27 cellular contexts compared by ENCODE assay signal in genomic region chr20:33713865-33714367, GRCh38.
"Had no signal": no experiment of that assay in that cellular context is flagged by ENCODE, and none has a peak within 500 bp of the region (broad histone marks: within the 10 kb centered on the region; RNA-seq: fewer than 3 reads in every experiment).

No MANE protein-coding gene starts in this region.

- H3K27ac ChIP-seq: colonic mucosa, epithelial cell of prostate, esophagus squamous epithelium, gastrocnemius medialis, heart right ventricle, left lung, lower lobe of right lung had no signal

- H3K27ac Mint-ChIP-seq: dendritic cell treated with granulocyte-macrophage colony-stimulating factor and Interleukin-4, amounts not matched to agents 40 ng/mL and 50 ng/mL, for 4 days; effector memory CD8-positive, alpha-beta T cell; endodermal cell; mesothelial cell of epicardium had no signal

- ATAC-seq: effector memory CD8-positive, alpha-beta T cell; esophagus mucosa; gastrocnemius medialis; heart right ventricle; left cardiac atrium; left lung; left ventricle myocardium superior; lower lobe of right lung; mucosa of descending colon had no signal

- H3K4me1 ChIP-seq: colonic mucosa had no signal

- H3K36me3 ChIP-seq: colonic mucosa had no signal

- H3K9me3 ChIP-seq: colonic mucosa, esophagus squamous epithelium, gastrocnemius medialis, heart right ventricle, left lung, lower lobe of right lung, mucosa of descending colon had no signal

- FAIRE-seq: endometrium, islet of Langerhans, keratinocyte had no signal

- H3K36me3 Mint-ChIP-seq: mesothelial cell of epicardium had no signal

- H3K4me1 Mint-ChIP-seq: endodermal cell, mesothelial cell of epicardium had no signal

- DNase-seq: colonic mucosa; cortex of kidney; effector CD8-positive, alpha-beta T cell; effector memory CD8-positive, alpha-beta T cell; endodermal cell; erythroblast; esophagus squamous epithelium; foreskin fibroblast; foreskin melanocyte; gastrocnemius medialis; glutamatergic neuron; head of caudate nucleus; heart right ventricle; hippocampal formation; left cardiac atrium; left lung; left ventricle myocardium superior; lower lobe of right lung; mesenchymal stem cell; mucosa of descending colon had no signal

- H3K27me3 Mint-ChIP-seq: dendritic cell treated with granulocyte-macrophage colony-stimulating factor and Interleukin-4, amounts not matched to agents 40 ng/mL and 50 ng/mL, for 4 days; effector memory CD8-positive, alpha-beta T cell had no signal

- H3K4me3 Mint-ChIP-seq: dendritic cell treated with granulocyte-macrophage colony-stimulating factor and Interleukin-4, amounts not matched to agents 40 ng/mL and 50 ng/mL, for 4 days; effector memory CD8-positive, alpha-beta T cell; endodermal cell; mesothelial cell of epicardium had no signal

- H3K4me3 ChIP-seq: colonic mucosa, esophagus squamous epithelium, gastrocnemius medialis, heart right ventricle, left lung, lower lobe of right lung, mucosa of descending colon had no signal

- H3K9me3 Mint-ChIP-seq: dendritic cell treated with granulocyte-macrophage colony-stimulating factor and Interleukin-4, amounts not matched to agents 40 ng/mL and 50 ng/mL, for 4 days; effector memory CD8-positive, alpha-beta T cell; endodermal cell; mesothelial cell of epicardium had no signal

- H3K27me3 ChIP-seq: colonic mucosa, esophagus squamous epithelium, gastrocnemius medialis, heart right ventricle, left lung had no signal
